Comparison of ENCODE assay signal across 1 cellular context in the genomic region with DNA sequence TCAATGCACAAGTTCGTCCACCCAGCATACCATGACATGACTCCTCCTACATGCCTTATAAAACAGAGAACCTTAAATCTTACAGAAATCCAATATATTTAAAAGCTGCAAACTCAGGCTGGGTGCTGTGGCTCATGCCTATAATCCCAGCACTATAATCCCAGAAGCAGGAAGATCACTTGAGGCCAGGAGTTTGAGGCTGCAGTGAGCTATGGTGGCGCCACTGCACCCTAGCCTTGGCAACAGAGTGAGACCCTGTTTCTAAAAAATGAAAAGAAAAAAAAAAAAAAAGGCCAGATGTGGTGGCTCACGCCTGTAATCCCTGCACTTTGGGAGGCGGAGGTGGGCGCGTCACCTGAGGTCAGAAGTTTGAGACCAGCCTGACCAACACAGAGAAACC.
TF ChIP-seq lines count a peak whose summit lies in the region.

No MANE protein-coding gene starts in this region.

TF ChIP-seq in GM23338, 12 proteins besides CTCF, POLR2A, EP300 and RAD21 (continued from another document):
- no peak for TF ChIP-seq EZH2phosphoT487 (IDR thresholded peaks at IDR 0.05; ENCODE audit: unreplicated experiment)
TF ChIP-seq in GM23338: peak in this region for 0.
